In the genomic region with DNA sequence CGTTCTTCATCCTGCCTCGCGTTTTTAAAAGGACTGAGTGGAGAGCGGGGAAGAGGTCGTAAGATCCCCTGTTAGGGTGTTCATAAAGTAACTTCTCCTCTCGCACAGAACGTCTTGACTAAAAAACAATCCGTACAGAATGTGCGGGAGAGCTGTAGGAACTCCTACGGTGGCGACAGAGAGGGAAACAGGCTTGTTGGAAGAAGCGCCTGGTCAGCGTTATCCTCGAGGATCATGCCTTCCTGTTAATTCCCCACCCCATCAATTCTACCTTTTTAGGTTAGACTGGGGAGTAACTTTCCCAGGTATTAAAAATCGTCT, we compare ENCODE assay signal across 8 cellular contexts. TPM values are rescaled to one million over a fixed set of nuclear protein-coding genes. Genes with fewer than 3 reads are reported as not detected.
DNase-seq lines count a peak whose midpoint lies in the region; ATAC-seq and TF ChIP-seq lines count a peak whose summit lies in the region.

No MANE protein-coding gene starts in this region.

- H3K27ac ChIP-seq in sigmoid colon = peak overlapping the region; percentile 94 to 99 (median 98)

- peak overlapping the region; percentile 95 for H3K4me3 Mint-ChIP-seq in activated CD8-positive, alpha-beta T cell treated with anti-CD3 and anti-CD28 coated beads for 36 hours

- intact Hi-C loops in activated CD8-positive, alpha-beta T cell treated with anti-CD3 and anti-CD28 coated beads for 36 hours (cut with micrococcal nuclease) = loop anchor here (5.0 kb wide), 1 partner anchor 130 kb away; a partner anchor contains a TSS
- intact Hi-C loops in left cardiac atrium (cut with DNase I) = no loop called here
- intact Hi-C loops in sigmoid colon (cut with DNase I) = loop anchor here (2.0 kb wide), 1 partner anchor 22 kb away; a partner anchor contains a TSS

- no peak for TF ChIP-seq CTCF in activated CD8-positive, alpha-beta T cell treated with anti-CD3 and anti-CD28 coated beads for 36 hours (IDR thresholded peaks at IDR 0.05)
- TF ChIP-seq CTCF in sigmoid colon (IDR thresholded peaks at IDR 0.05) = no peak

- H3K9me3 Mint-ChIP-seq in activated CD8-positive, alpha-beta T cell treated with anti-CD3 and anti-CD28 coated beads for 36 hours = peaks cover 4% of the 10 kb centered on the region

- TF ChIP-seq POLR2A in sigmoid colon (IDR thresholded peaks at IDR 0.05) = no peak

- H3K27me3 Mint-ChIP-seq in activated CD8-positive, alpha-beta T cell treated with anti-CD3 and anti-CD28 coated beads for 36 hours = peaks cover 14% of the 10 kb centered on the region

- peak overlapping the region; percentile 94 for H3K27ac Mint-ChIP-seq in activated CD8-positive, alpha-beta T cell treated with anti-CD3 and anti-CD28 coated beads for 36 hours

- peaks cover 28% of the 10 kb centered on the region for H3K4me1 Mint-ChIP-seq in activated CD8-positive, alpha-beta T cell treated with anti-CD3 and anti-CD28 coated beads for 36 hours (ENCODE audit: low read depth)

- H3K4me1 ChIP-seq in sigmoid colon = peaks cover 0 to 41% (median 35%) of the 10 kb centered on the region in 4 donors

- H3K36me3 Mint-ChIP-seq in activated CD8-positive, alpha-beta T cell treated with anti-CD3 and anti-CD28 coated beads for 36 hours (ENCODE audit: low read depth) = peaks cover 6% of the 10 kb centered on the region

- POLR2A ChIA-PET in activated CD8-positive, alpha-beta T cell treated with anti-CD3 and anti-CD28 coated beads for 36 hours (lab: Charles Lee) = interaction anchor here (1.5 kb wide), 1 partner anchor 128 kb away, joined by 5 read pairs; a partner anchor contains a TSS

- CTCF ChIA-PET in activated CD8-positive, alpha-beta T cell treated with anti-CD3 and anti-CD28 coated beads for 36 hours (lab: Charles Lee) = interaction anchor here (1.4 kb wide), 1 partner anchor 725 kb away, joined by 3 read pairs; no protein-coding TSS in a partner anchor

- peak overlapping the region; percentile 85 to 97 (median 92) for H3K4me3 ChIP-seq in sigmoid colon

- H3K9me3 ChIP-seq in sigmoid colon = no peaks in the 10 kb centered on the region

- ATAC-seq in GM21367 (IDR thresholded peaks at IDR 0.05; ENCODE audit: unreplicated experiment) (peak; percentile 16), left cardiac atrium (peak; percentile 36 to 64)
- peak; percentile 5 for ATAC-seq in activated CD8-positive, alpha-beta T cell treated with anti-CD3 and anti-CD28 coated beads for 36 hours

- WGBS in sigmoid colon, 2 donors = 0% methylated on average over 15 of the region's 15 CpGs

- TF ChIP-seq EP300 in sigmoid colon (IDR thresholded peaks at IDR 0.05) = no peak

- DNase-seq in EH (ENCODE audit: low read depth) = peak; percentile 66
- DNase-seq in HT-29 (ENCODE audit: low spot score) = peak; percentile 80
- DNase-seq in activated CD8-positive, alpha-beta T cell treated with anti-CD3 and anti-CD28 coated beads for 36 hours = no peak
- no peak for DNase-seq in left cardiac atrium
- DNase-seq in sigmoid colon = peak; percentile 68
- no peak for DNase-seq in foreskin melanocyte
- no peak for DNase-seq in GF-D8 (lab: John Stamatoyannopoulos, UW)

- peaks cover 0 to 8% (median 0%) of the 10 kb centered on the region in 4 donors for H3K36me3 ChIP-seq in sigmoid colon

- H3K27me3 ChIP-seq in sigmoid colon = no peaks in the 10 kb centered on the region

RNA-seq across cellular contexts. Expression of a gene that starts 0.4 kb away (rescaled TPM):
- 17.5 and 21.5 TPM in 2 replicates for total RNA-seq in HT-29 (2014; rRNA removed; shearing (Covaris generic))
- 10 to 100 TPM; 28.7 to 29.2 TPM for total RNA-seq in activated CD8-positive, alpha-beta T cell treated with anti-CD3 and anti-CD28 coated beads for 36 hours
- total RNA-seq in left cardiac atrium (10 to 100 TPM; 23.1 to 28.9 TPM), sigmoid colon (10 to 100 TPM; 43.3 to 64.3 (median 59.7) TPM)
- polyA plus RNA-seq in sigmoid colon = 10 to 100 TPM in 2 of 3 donors, 1 to 10 TPM in 1; 9.6 to 15.3 (median 10.2) TPM

RNA-seq across cellular contexts. Expression of a gene that starts 22.9 kb away (rescaled TPM):
- not detected in 2 replicates for total RNA-seq in HT-29 (2014; rRNA removed; shearing (Covaris generic))
- 1 to 10 TPM; 5.7 to 7.8 TPM for total RNA-seq in activated CD8-positive, alpha-beta T cell treated with anti-CD3 and anti-CD28 coated beads for 36 hours
- total RNA-seq in left cardiac atrium (1 to 10 TPM; 7.4 to 9.0 TPM), sigmoid colon (10 to 100 TPM in 1 of 4 donors, 1 to 10 TPM in 3; 3.1 to 13.0 (median 6.6) TPM)
- polyA plus RNA-seq in sigmoid colon = 1 to 10 TPM in 1 of 3 donors, under 1 TPM in 2; 0.23 to 1.3 (median 0.60) TPM

Comparison
In these comparisons a context has a peak if more than half of its experiments do, and no peak if none do; other contexts are left out.
1. DNase-seq: peak in EH (single experiment), HT-29 (single experiment) and sigmoid colon (single experiment); none in activated CD8-positive, alpha-beta T cell treated with anti-CD3 and anti-CD28 coated beads for 36 hours (single experiment), left cardiac atrium (single experiment), foreskin melanocyte (single experiment) and GF-D8 (single experiment).
2. intact Hi-C loops: an anchor here in activated CD8-positive, alpha-beta T cell treated with anti-CD3 and anti-CD28 coated beads for 36 hours (5.0 kb wide) and sigmoid colon (2.0 kb wide); none called in left cardiac atrium.
3. Peak in every context shown above with its lines, with median percentiles within 50 percentile points of each other: ATAC-seq.